ENCODE assay signal across 10 cellular contexts in the genomic region with DNA sequence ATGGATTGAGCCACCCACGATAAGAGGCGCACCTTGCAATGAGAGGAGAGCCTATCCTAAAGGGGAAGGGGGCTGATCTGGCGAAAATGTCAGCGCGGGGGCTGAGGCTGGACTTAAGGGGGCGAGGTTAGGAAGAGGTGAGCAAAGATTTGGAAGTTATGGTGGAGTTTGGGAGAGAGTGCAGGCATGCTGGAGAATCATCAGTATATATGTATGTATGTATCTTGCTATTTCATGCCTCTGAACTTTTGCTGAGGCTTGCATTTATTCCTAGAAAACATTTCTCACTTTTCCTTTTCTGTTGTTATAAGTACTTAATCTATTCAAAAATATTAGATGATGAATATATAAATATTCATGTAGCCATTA. TPM values are rescaled to one million over a fixed set of nuclear protein-coding genes. Genes with fewer than 3 reads are reported as not detected.
DNase-seq lines count a peak whose midpoint lies in the region; ATAC-seq, FAIRE-seq and TF ChIP-seq lines count a peak whose summit lies in the region.
"Had no signal": no experiment of that assay in that cellular context is flagged by ENCODE, and none has a peak within 500 bp of the region (broad histone marks: within the 10 kb centered on the region; RNA-seq: fewer than 3 reads in every experiment).

No MANE protein-coding gene starts in this region.

- H3K4me1 Mint-ChIP-seq in Calu3 (ENCODE audit: low read depth, unreplicated experiment): peaks cover 32% of the 10 kb centered on the region

- no peak for DNase-seq in Calu3
- no peak for DNase-seq in Panc1 (ENCODE audit: low read depth, low spot score)
- DNase-seq in endothelial cell of umbilical vein (ENCODE audit: low read depth, low spot score): no peak
- DNase-seq in sigmoid colon: no peak
- no peak for DNase-seq in T1000 (lab: John Stamatoyannopoulos, UW)
- DNase-seq in glomerular visceral epithelial cell (ENCODE audit: extremely low spot score): no peak
- DNase-seq in NCI-H524 (lab: John Stamatoyannopoulos, UW): no peak
- DNase-seq in RKO (ENCODE audit: low spot score): no peak

- dilution Hi-C loops in endothelial cell of umbilical vein (cut with MboI; ENCODE audit: extremely low pct_ligation_motif_present, low sequenced_read_pairs): no loop called here

- peak overlapping the region; percentile 74 for H3K4me3 Mint-ChIP-seq in Calu3 (ENCODE audit: low read depth, unreplicated experiment)

- H3K27ac ChIP-seq in Panc1 (ENCODE audit: low read length): 0 out of 2 replicates have a peak overlapping the region, but pooled peaks have one; percentile 26
- no peak overlapping the region for H3K27ac ChIP-seq in endothelial cell of umbilical vein (ENCODE audit: insufficient read depth, low read depth, low read length)
- H3K27ac ChIP-seq in sigmoid colon: peak overlapping the region in 2 of 4 donors; percentile 77 to 81

- peak overlapping the region; percentile 29 for H2AFZ ChIP-seq in endothelial cell of umbilical vein (ENCODE audit: low read depth, low read length)

- CTCF ChIA-PET in Calu3 (lab: Charles Lee) (interaction anchor here (0.6 to 1.6 kb wide), 6 partner anchors 16 to 198 kb away, joined by 3 to 5 read pairs (median 4); a partner anchor contains a TSS), Panc1 (lab: Charles Lee) (interaction anchor here (1.5 kb wide), 1 partner anchor 16 kb away, joined by 5 read pairs; no protein-coding TSS in a partner anchor), endothelial cell of umbilical vein (lab: Charles Lee) (interaction anchor here (0.7 to 4.9 kb wide), 23 partner anchors 9 to 518 kb away, joined by 3 to 37 read pairs (median 6); a partner anchor contains a TSS)

- in situ Hi-C loops in Panc1 (cut with HindIII; ENCODE audit: low pct_unique_long_range_greater_than_20kb, low sequenced_read_pairs): no loop called here

- H3K27me3 ChIP-seq in Panc1 (ENCODE audit: control insufficient read depth, insufficient read depth, low read length) (no peaks in the 10 kb centered on the region), endothelial cell of umbilical vein (ENCODE audit: control insufficient read depth in 2 of 2, insufficient read depth in 2 of 2, low read length in 2 of 2) (no peaks in the 10 kb centered on the region), sigmoid colon (no peaks in the 10 kb centered on the region)

- H4K20me1 ChIP-seq in endothelial cell of umbilical vein (replicated peaks; ENCODE audit: control insufficient read depth, extremely low read depth, insufficient read depth, low read length): no peaks in the 10 kb centered on the region

- no peaks in the 10 kb centered on the region for H3K9me3 Mint-ChIP-seq in Calu3 (ENCODE audit: low read depth, unreplicated experiment)

- no peaks in the 10 kb centered on the region for H3K9me1 ChIP-seq in endothelial cell of umbilical vein (replicated peaks; ENCODE audit: control insufficient read depth, extremely low read depth, insufficient read depth, low read length)

- H3K4me3 ChIP-seq in Panc1 (ENCODE audit: low read depth in 2 of 2, low read length in 2 of 2) (peak overlapping the region; percentile 41 to 73), endothelial cell of umbilical vein (replicated peaks in 1 of 3; ENCODE audit: insufficient read depth in 1 of 3, low read depth in 1 of 3, low read length in 3 of 3) (no peak overlapping the region), sigmoid colon (peak overlapping the region in 3 of 4 donors; percentile 54 to 64 (median 61))

- H3K27me3 Mint-ChIP-seq in Calu3 (ENCODE audit: unreplicated experiment): no peaks in the 10 kb centered on the region

- H3K9ac ChIP-seq in endothelial cell of umbilical vein (replicated peaks; ENCODE audit: extremely low read depth, insufficient read depth, low read length): no peak overlapping the region

- no peaks in the 10 kb centered on the region for H3K9me3 ChIP-seq in Panc1 (ENCODE audit: control insufficient read depth, insufficient read depth, low read depth, low read length)
- H3K9me3 ChIP-seq in endothelial cell of umbilical vein (replicated peaks; ENCODE audit: control insufficient read depth, insufficient read depth, low read length): no peaks in the 10 kb centered on the region
- H3K9me3 ChIP-seq in sigmoid colon: no peaks in the 10 kb centered on the region

- no TSS peak for BruUV-seq in Calu3 (replicated peaks; lab: Mats Ljungman, UMichigan)
- BruUV-seq in Panc1 (replicated peaks; lab: Mats Ljungman, UMichigan): no TSS peak
- BruUV-seq in endothelial cell of umbilical vein (replicated peaks; lab: Mats Ljungman, UMichigan): no TSS peak

- TF ChIP-seq POLR2A in endothelial cell of umbilical vein (IDR thresholded peaks at IDR 0.05; ENCODE audit: low read depth, low read length) (no peak), sigmoid colon (IDR thresholded peaks at IDR 0.05) (no peak)

- peaks cover 8% of the 10 kb centered on the region; the same call in 1 of the 2 replicates for H3K4me1 ChIP-seq in Panc1 (ENCODE audit: control insufficient read depth, insufficient read depth, low read length)
- peaks cover 7% of the 10 kb centered on the region for H3K4me1 ChIP-seq in endothelial cell of umbilical vein (ENCODE audit: control insufficient read depth, extremely low read depth, insufficient read depth, low read length)
- H3K4me1 ChIP-seq in sigmoid colon: peaks cover 0 to 11% (median 7%) of the 10 kb centered on the region in 4 donors

- no peak overlapping the region for H3K4me2 ChIP-seq in endothelial cell of umbilical vein (ENCODE audit: insufficient read depth, low read length)

- H3K36me3 ChIP-seq in Panc1 (ENCODE audit: control insufficient read depth, insufficient read depth, low read length) (no peaks in the 10 kb centered on the region), endothelial cell of umbilical vein (ENCODE audit: control insufficient read depth in 2 of 2, extremely low read depth in 1 of 2, insufficient read depth in 2 of 2, low read length in 2 of 2) (no peaks in the 10 kb centered on the region), sigmoid colon (no peaks in the 10 kb centered on the region)

- TF ChIP-seq CTCF in Calu3 (IDR thresholded peaks at IDR 0.05; ENCODE audit: unreplicated experiment) (no peak), Panc1 (IDR thresholded peaks at IDR 0.05) (no peak), endothelial cell of umbilical vein (IDR thresholded peaks at IDR 0.05; ENCODE audit: extremely low read depth in 1 of 2, insufficient read depth in 1 of 2, low read depth in 1 of 2, low read length in 2 of 2) (no peak), sigmoid colon (IDR thresholded peaks at IDR 0.05) (peak in 1 of 4 experiments; percentile 14)

- peaks cover 8% of the 10 kb centered on the region for H3K36me3 Mint-ChIP-seq in Calu3 (ENCODE audit: insufficient read depth, unreplicated experiment)

- TF ChIP-seq EP300 in sigmoid colon (IDR thresholded peaks at IDR 0.05): no peak

- FAIRE-seq in endothelial cell of umbilical vein (lab: Jason Lieb, UNC): no peak

- POLR2A ChIA-PET in Panc1 (lab: Charles Lee): no interaction called here
- POLR2A ChIA-PET in endothelial cell of umbilical vein (lab: Charles Lee): no interaction called here

- intact Hi-C loops in Calu3 (cut with micrococcal nuclease; ENCODE audit: unreplicated experiment) (loop anchor here (1.0 to 10.0 kb wide), 3 partner anchors 34 to 269 kb away; a partner anchor contains a TSS), Panc1 (cut with micrococcal nuclease; ENCODE audit: unreplicated experiment) (loop anchor here (5.0 kb wide), 1 partner anchor 224 kb away; a partner anchor contains a TSS), endothelial cell of umbilical vein (cut with micrococcal nuclease) (loop anchor here (1.0 to 2.0 kb wide), 6 partner anchors 16 to 514 kb away; a partner anchor contains a TSS), sigmoid colon (cut with DNase I) (loop anchor here (1.0 kb wide), 1 partner anchor 52 kb away; a partner anchor contains a TSS)

- no peaks in the 10 kb centered on the region for H3K79me2 ChIP-seq in endothelial cell of umbilical vein (ENCODE audit: control insufficient read depth, insufficient read depth, low read length)

- no peak overlapping the region for H3K27ac Mint-ChIP-seq in Calu3 (ENCODE audit: unreplicated experiment)
- H3K27ac Mint-ChIP-seq: progenitor cell of endocrine pancreas had no signal

- ATAC-seq in Panc1: peak; percentile 53

- WGBS in sigmoid colon, 2 donors: 24 to 44% methylated on average over 6 of the region's 6 CpGs

RNA-seq across cellular contexts. Expression of a gene that starts 17.2 kb away (rescaled TPM):
- not detected in 2 replicates for total RNA-seq in Calu3 (2022)
- total RNA-seq in Panc1 (2021; ENCODE audit: unreplicated experiment): not detected
- polyA plus RNA-seq in Panc1 (2012; ENCODE audit: insufficient read length): not detected
- not detected in 2 replicates for total RNA-seq in endothelial cell of umbilical vein
- not detected in 2 replicates for polyA plus RNA-seq in endothelial cell of umbilical vein
- not detected in 2 replicates for polyA plus RNA-seq in endothelial cell of umbilical vein (2011; cell fraction: cytosol; rRNA removed)
- polyA plus RNA-seq in endothelial cell of umbilical vein (2011; cell fraction: nucleus; rRNA removed): not detected in 2 replicates
- not detected in 2 replicates for polyA plus RNA-seq in endothelial cell of umbilical vein (2012)
- not detected in 2 replicates for polyA minus RNA-seq in endothelial cell of umbilical vein
- not detected for polyA minus RNA-seq in endothelial cell of umbilical vein (2011; cell fraction: cytosol; rRNA and poly(A)+ RNA removed)
- polyA minus RNA-seq in endothelial cell of umbilical vein (2011; cell fraction: nucleus; rRNA and poly(A)+ RNA removed): not detected in 2 replicates
- 1 to 10 TPM in 1 of 4 donors, not detected in 3; 1.8 TPM for total RNA-seq in sigmoid colon
- polyA plus RNA-seq in sigmoid colon: 1 to 10 TPM in 1 of 3 donors, not detected in 2; 3.4 TPM
- total RNA-seq: progenitor cell of endocrine pancreas, RPMI7951 had no signal

RNA-seq across cellular contexts. Expression of a gene that starts 23.4 kb away (rescaled TPM):
- total RNA-seq in Calu3 (2022): 13.2 and 17.6 TPM in 2 replicates
- 19.3 TPM for total RNA-seq in Panc1 (2021; ENCODE audit: unreplicated experiment)
- polyA plus RNA-seq in Panc1 (2012; ENCODE audit: insufficient read length): 21.7 TPM
- 1.1 and 1.8 TPM in 2 replicates for total RNA-seq in endothelial cell of umbilical vein
- 0.57 and 0.64 TPM in 2 replicates for polyA plus RNA-seq in endothelial cell of umbilical vein
- polyA plus RNA-seq in endothelial cell of umbilical vein (2011; cell fraction: cytosol; rRNA removed): 0.90 and 0.97 TPM in 2 replicates
- polyA plus RNA-seq in endothelial cell of umbilical vein (2011; cell fraction: nucleus; rRNA removed): 0.30 and 0.31 TPM in 2 replicates
- polyA plus RNA-seq in endothelial cell of umbilical vein (2012): 0.61 and 0.70 TPM in 2 replicates
- 0.46 and 0.47 TPM in 2 replicates for polyA minus RNA-seq in endothelial cell of umbilical vein
- polyA minus RNA-seq in endothelial cell of umbilical vein (2011; cell fraction: cytosol; rRNA and poly(A)+ RNA removed): not detected
- polyA minus RNA-seq in endothelial cell of umbilical vein (2011; cell fraction: nucleus; rRNA and poly(A)+ RNA removed): 0.34 TPM in 1 of 2 replicates, not detected in the other
- total RNA-seq in sigmoid colon: 1 to 10 TPM; 2.5 to 4.5 (median 2.6) TPM
- polyA plus RNA-seq in sigmoid colon: 10 to 100 TPM; 11.6 to 22.8 (median 15.0) TPM

RNA-seq across cellular contexts. Expression of a gene that starts 33.2 kb away (rescaled TPM):
- total RNA-seq in Calu3 (2022): 264 and 343 TPM in 2 replicates
- total RNA-seq in Panc1 (2021; ENCODE audit: unreplicated experiment): 308 TPM
- 226 TPM for polyA plus RNA-seq in Panc1 (2012; ENCODE audit: insufficient read length)
- total RNA-seq in endothelial cell of umbilical vein: 226 and 236 TPM in 2 replicates
- 318 and 375 TPM in 2 replicates for polyA plus RNA-seq in endothelial cell of umbilical vein
- polyA plus RNA-seq in endothelial cell of umbilical vein (2011; cell fraction: cytosol; rRNA removed): 169 and 199 TPM in 2 replicates
- 42.3 and 49.2 TPM in 2 replicates for polyA plus RNA-seq in endothelial cell of umbilical vein (2011; cell fraction: nucleus; rRNA removed)
- 312 and 360 TPM in 2 replicates for polyA plus RNA-seq in endothelial cell of umbilical vein (2012)
- polyA minus RNA-seq in endothelial cell of umbilical vein: 37.0 and 38.1 TPM in 2 replicates
- 82.0 TPM for polyA minus RNA-seq in endothelial cell of umbilical vein (2011; cell fraction: cytosol; rRNA and poly(A)+ RNA removed)
- 12.7 and 20.0 TPM in 2 replicates for polyA minus RNA-seq in endothelial cell of umbilical vein (2011; cell fraction: nucleus; rRNA and poly(A)+ RNA removed)
- 100 to 1,000 TPM in 2 of 4 donors, 10 to 100 TPM in 2; 55.9 to 109 (median 93.8) TPM for total RNA-seq in sigmoid colon
- 100 to 1,000 TPM; 123 to 246 (median 131) TPM for polyA plus RNA-seq in sigmoid colon

RNA-seq across cellular contexts. Expression of a gene that starts 52.0 kb away (rescaled TPM):
- total RNA-seq in Calu3 (2022) (35.4 and 43.9 TPM in 2 replicates), Panc1 (2021; ENCODE audit: unreplicated experiment) (48.2 TPM), endothelial cell of umbilical vein (37.8 and 39.2 TPM in 2 replicates), sigmoid colon (10 to 100 TPM; 26.3 to 32.1 (median 29.8) TPM)
- 25.5 TPM for polyA plus RNA-seq in Panc1 (2012; ENCODE audit: insufficient read length)
- polyA plus RNA-seq in endothelial cell of umbilical vein (28.0 and 29.2 TPM in 2 replicates), sigmoid colon (10 to 100 TPM; 11.1 to 17.8 (median 11.4) TPM)
- polyA plus RNA-seq in endothelial cell of umbilical vein (2011; cell fraction: cytosol; rRNA removed): 21.8 and 24.2 TPM in 2 replicates
- polyA plus RNA-seq in endothelial cell of umbilical vein (2011; cell fraction: nucleus; rRNA removed): 103 and 111 TPM in 2 replicates
- 27.5 and 27.8 TPM in 2 replicates for polyA plus RNA-seq in endothelial cell of umbilical vein (2012)
- polyA minus RNA-seq in endothelial cell of umbilical vein: 44.2 and 46.8 TPM in 2 replicates
- 18.3 TPM for polyA minus RNA-seq in endothelial cell of umbilical vein (2011; cell fraction: cytosol; rRNA and poly(A)+ RNA removed)
- 68.0 and 97.6 TPM in 2 replicates for polyA minus RNA-seq in endothelial cell of umbilical vein (2011; cell fraction: nucleus; rRNA and poly(A)+ RNA removed)

Comparison
In these comparisons a context has a peak if more than half of its experiments do, and no peak if none do; other contexts are left out.
1. H3K4me3 ChIP-seq: peak in Panc1 (2 of 2) and sigmoid colon (3 of 4); none in endothelial cell of umbilical vein (0 of 3).